Comparison of ENCODE assay signal across 8 cellular contexts in the genomic region with DNA sequence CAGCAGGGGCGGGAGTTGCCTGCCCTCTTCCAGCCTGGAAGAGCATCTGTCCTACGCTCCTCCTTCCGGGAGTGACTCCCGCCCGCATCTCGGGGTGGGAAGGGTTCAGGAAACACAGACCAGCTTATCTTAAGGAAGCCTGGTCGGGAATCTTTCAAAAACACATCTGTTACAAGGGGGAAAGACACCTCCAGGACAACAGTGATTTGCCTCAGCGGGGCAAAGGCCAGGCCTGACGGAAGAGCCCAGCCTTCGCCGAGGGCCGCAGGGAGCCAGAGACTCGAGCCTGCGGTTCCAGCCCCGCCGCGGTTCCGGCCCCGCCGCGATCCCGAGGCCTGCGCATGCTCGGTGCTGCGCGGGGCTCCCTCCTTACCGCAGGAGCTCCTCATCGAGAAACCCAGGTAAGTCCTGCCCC. TPM values are rescaled to one million over a fixed set of nuclear protein-coding genes. Genes with fewer than 3 reads are reported as not detected.
DNase-seq lines count a peak whose midpoint lies in the region; ATAC-seq, FAIRE-seq and TF ChIP-seq lines count a peak whose summit lies in the region.

No MANE protein-coding gene starts in this region.

- 40 to 53% (median 43%) methylated on average over 28 of the region's 28 CpGs for WGBS in psoas muscle, 3 donors

- CTCF ChIA-PET in CD8-positive, alpha-beta memory T cell (lab: Charles Lee): interaction anchor here (0.5 to 1.7 kb wide), 4 partner anchors 12 to 253 kb away, joined by 3 to 4 read pairs (median 4); no protein-coding TSS in a partner anchor
- CTCF ChIA-PET in activated CD8-positive, alpha-beta T cell treated with anti-CD3 and anti-CD28 coated beads, Interleukin-2, amount 10 ng/mL, durations not matched to agents 7 days and 5 days (lab: Charles Lee): interaction anchor here (1.2 kb wide), 1 partner anchor 255 kb away, joined by 3 read pairs; no protein-coding TSS in a partner anchor

- no peak overlapping the region for H3K27ac Mint-ChIP-seq in CD8-positive, alpha-beta memory T cell
- no peak overlapping the region for H3K27ac Mint-ChIP-seq in activated CD8-positive, alpha-beta T cell treated with anti-CD3 and anti-CD28 coated beads, Interleukin-2, amount 10 ng/mL, durations not matched to agents 7 days and 5 days
- H3K27ac Mint-ChIP-seq in endothelial cell (ENCODE audit: unreplicated experiment): no peak overlapping the region

- H3K36me3 ChIP-seq in CD8-positive, alpha-beta memory T cell (ENCODE audit: insufficient read depth, low read length): no peaks in the 10 kb centered on the region
- H3K36me3 ChIP-seq in psoas muscle (ENCODE audit: insufficient read depth in 1 of 2, low read depth in 1 of 2): no peaks in the 10 kb centered on the region

- H3K4me1 Mint-ChIP-seq in CD8-positive, alpha-beta memory T cell: peaks cover 7 to 14% (median 12%) of the 10 kb centered on the region in 3 donors
- H3K4me1 Mint-ChIP-seq in activated CD8-positive, alpha-beta T cell treated with anti-CD3 and anti-CD28 coated beads, Interleukin-2, amount 10 ng/mL, durations not matched to agents 7 days and 5 days (ENCODE audit: low read depth): peaks cover 10% of the 10 kb centered on the region
- no peaks in the 10 kb centered on the region for H3K4me1 Mint-ChIP-seq in endothelial cell (ENCODE audit: unreplicated experiment)

- no peaks in the 10 kb centered on the region for H3K9me3 Mint-ChIP-seq in CD8-positive, alpha-beta memory T cell
- no peaks in the 10 kb centered on the region for H3K9me3 Mint-ChIP-seq in activated CD8-positive, alpha-beta T cell treated with anti-CD3 and anti-CD28 coated beads, Interleukin-2, amount 10 ng/mL, durations not matched to agents 7 days and 5 days (ENCODE audit: insufficient read depth)
- no peaks in the 10 kb centered on the region for H3K9me3 Mint-ChIP-seq in endothelial cell (ENCODE audit: unreplicated experiment)

- H3K4me3 ChIP-seq in CD8-positive, alpha-beta memory T cell (ENCODE audit: low read length): peak overlapping the region; percentile 20
- peak overlapping the region; percentile 35 for H3K4me3 ChIP-seq in psoas muscle

- ATAC-seq in activated CD8-positive, alpha-beta T cell treated with anti-CD3 and anti-CD28 coated beads, Interleukin-2, amount 10 ng/mL, durations not matched to agents 7 days and 5 days: peak; percentile 55
- no peak for ATAC-seq in psoas muscle

- H3K27ac ChIP-seq in CD8-positive, alpha-beta memory T cell (ENCODE audit: low read depth, low read length): no peak overlapping the region
- no peak overlapping the region for H3K27ac ChIP-seq in psoas muscle

- H3K4me3 Mint-ChIP-seq in CD8-positive, alpha-beta memory T cell: peak overlapping the region; percentile 53 to 78 (median 65)
- no peak overlapping the region for H3K4me3 Mint-ChIP-seq in activated CD8-positive, alpha-beta T cell treated with anti-CD3 and anti-CD28 coated beads, Interleukin-2, amount 10 ng/mL, durations not matched to agents 7 days and 5 days
- no peak overlapping the region for H3K4me3 Mint-ChIP-seq in endothelial cell (ENCODE audit: unreplicated experiment)

- peak in 3 of 5 donors; percentile 8 to 25 (median 9) for DNase-seq in CD8-positive, alpha-beta memory T cell
- DNase-seq in activated CD8-positive, alpha-beta T cell treated with anti-CD3 and anti-CD28 coated beads, Interleukin-2, amount 10 ng/mL, durations not matched to agents 7 days and 5 days: peak; percentile 22
- DNase-seq in erythroblast (lab: John Stamatoyannopoulos, UW) (peak; percentile 34 to 47), psoas muscle (peak in 1 of 2 donors; percentile 21), HTR-8/SVneo (ENCODE audit: insufficient read length, low spot score) (no peak), GDM1 (lab: John Stamatoyannopoulos, UW) (no peak), endothelial cell (ENCODE audit: low spot score) (no peak), NCI-H146 treated with DMSO at 0.1 percent for 48 hours (lab: John Stamatoyannopoulos, UW; ENCODE audit: unreplicated experiment) (no peak)

- peaks cover 0 to 1% of the 10 kb centered on the region in 2 donors for H3K27me3 Mint-ChIP-seq in CD8-positive, alpha-beta memory T cell
- H3K27me3 Mint-ChIP-seq in activated CD8-positive, alpha-beta T cell treated with anti-CD3 and anti-CD28 coated beads, Interleukin-2, amount 10 ng/mL, durations not matched to agents 7 days and 5 days (ENCODE audit: low read depth): no peaks in the 10 kb centered on the region
- peaks cover 6% of the 10 kb centered on the region for H3K27me3 Mint-ChIP-seq in endothelial cell (ENCODE audit: unreplicated experiment)

- POLR2A ChIA-PET in CD8-positive, alpha-beta memory T cell (lab: Charles Lee): interaction anchor here (0.9 kb wide), 1 partner anchor 36 kb away, joined by 3 read pairs; no protein-coding TSS in a partner anchor
- POLR2A ChIA-PET in activated CD8-positive, alpha-beta T cell treated with anti-CD3 and anti-CD28 coated beads, Interleukin-2, amount 10 ng/mL, durations not matched to agents 7 days and 5 days (lab: Charles Lee): no interaction called here

- H3K27me3 ChIP-seq in CD8-positive, alpha-beta memory T cell (ENCODE audit: insufficient read depth, low read length, poor library complexity, severe bottlenecking): no peaks in the 10 kb centered on the region
- peaks cover 0 to 4% (median 0%) of the 10 kb centered on the region in 3 donors for H3K27me3 ChIP-seq in psoas muscle (ENCODE audit: insufficient read depth in 3 of 3, low read length in 2 of 3)

- no peak for FAIRE-seq in HTR-8/SVneo (lab: Jason Lieb, UNC)

- TF ChIP-seq CTCF in psoas muscle (IDR thresholded peaks at IDR 0.05): no peak
- TF ChIP-seq CTCF in endothelial cell (IDR thresholded peaks at IDR 0.05; ENCODE audit: unreplicated experiment): no peak

- TF ChIP-seq POLR2A in erythroblast (IDR thresholded peaks at IDR 0.05; ENCODE audit: low read length): no peak

- H3K9me3 ChIP-seq in CD8-positive, alpha-beta memory T cell (ENCODE audit: low read length): no peaks in the 10 kb centered on the region
- H3K9me3 ChIP-seq in psoas muscle: no peaks in the 10 kb centered on the region

- H3K4me1 ChIP-seq in CD8-positive, alpha-beta memory T cell (ENCODE audit: insufficient read depth, low read length): no peaks in the 10 kb centered on the region
- no peaks in the 10 kb centered on the region for H3K4me1 ChIP-seq in psoas muscle

- H3K36me3 Mint-ChIP-seq in CD8-positive, alpha-beta memory T cell: no peaks in the 10 kb centered on the region
- no peaks in the 10 kb centered on the region for H3K36me3 Mint-ChIP-seq in activated CD8-positive, alpha-beta T cell treated with anti-CD3 and anti-CD28 coated beads, Interleukin-2, amount 10 ng/mL, durations not matched to agents 7 days and 5 days (ENCODE audit: low read depth)
- H3K36me3 Mint-ChIP-seq in endothelial cell (ENCODE audit: low read depth, unreplicated experiment): no peaks in the 10 kb centered on the region

- intact Hi-C loops in psoas muscle (cut with DNase I): no loop called here

RNA-seq across cellular contexts. Expression of a gene that starts 38.1 kb away (rescaled TPM):
- total RNA-seq in CD8-positive, alpha-beta memory T cell: 10 to 100 TPM; 36.9 to 38.3 TPM
- 77.0 TPM for polyA plus RNA-seq in CD8-positive, alpha-beta memory T cell
- total RNA-seq in activated CD8-positive, alpha-beta T cell treated with anti-CD3 and anti-CD28 coated beads, Interleukin-2, amount 10 ng/mL, durations not matched to agents 7 days and 5 days: 1 to 10 TPM; 8.2 to 8.7 TPM
- total RNA-seq in psoas muscle (10 to 100 TPM; 18.2 to 81.2 (median 61.5) TPM), endothelial cell (ENCODE audit: unreplicated experiment) (72.5 TPM)
- polyA plus RNA-seq in psoas muscle: 100 to 1,000 TPM in 1 of 3 donors, 10 to 100 TPM in 2; 18.7 to 200 (median 22.5) TPM

Comparison
In these comparisons a context has a peak if more than half of its experiments do, and no peak if none do; other contexts are left out.
1. DNase-seq: peak in CD8-positive, alpha-beta memory T cell (3 of 5), activated CD8-positive, alpha-beta T cell treated with anti-CD3 and anti-CD28 coated beads, Interleukin-2, amount 10 ng/mL, durations not matched to agents 7 days and 5 days (single experiment) and erythroblast (2 of 2); none in HTR-8/SVneo (single experiment), GDM1 (single experiment), endothelial cell (single experiment) and NCI-H146 treated with DMSO at 0.1 percent for 48 hours (single experiment).
2. H3K4me3 Mint-ChIP-seq: peak in CD8-positive, alpha-beta memory T cell (7 of 7); none in activated CD8-positive, alpha-beta T cell treated with anti-CD3 and anti-CD28 coated beads, Interleukin-2, amount 10 ng/mL, durations not matched to agents 7 days and 5 days (single experiment) and endothelial cell (single experiment).